Comparison of ENCODE assay signal across 21 cellular contexts in genomic region chr11:1462576-1462975, GRCh38.
"Had no signal": no experiment of that assay in that cellular context is flagged by ENCODE, and none has a peak within 500 bp of the region (broad histone marks: within the 10 kb centered on the region; RNA-seq: fewer than 3 reads in every experiment).

No MANE protein-coding gene starts in this region.

- H3K27ac Mint-ChIP-seq: dendritic cell treated with granulocyte-macrophage colony-stimulating factor and Interleukin-4, amounts not matched to agents 40 ng/mL and 50 ng/mL, for 4 days; natural killer cell had no signal

- H3K9me3 Mint-ChIP-seq: central memory CD8-positive, alpha-beta T cell; natural killer cell; neural crest cell had no signal

- H3K9me3 ChIP-seq: mucosa of descending colon, pancreas, prostate gland, upper lobe of right lung, vagina had no signal

- H3K36me3 Mint-ChIP-seq: natural killer cell had no signal

- DNase-seq: erythroblast; glutamatergic neuron; islet precursor cell; mammary epithelial cell; mucosa of descending colon; natural killer cell; occipital lobe; pancreas; retina; stimulated activated CD4-positive, alpha-beta T cell treated with anti-CD3 and anti-CD28 coated beads, Interleukin-2, amount 100 ng/mL, for 24 hours; stimulated activated CD4-positive, alpha-beta T cell treated with anti-CD3 and anti-CD28 coated beads, Interleukin-4, amount 100 ng/mL, for 4 hours; stimulated activated naive CD4-positive, alpha-beta T cell; upper lobe of right lung had no signal

- ATAC-seq: left lobe of liver, mucosa of descending colon, natural killer cell, sciatic nerve, upper lobe of right lung had no signal

- H3K4me3 Mint-ChIP-seq: central memory CD8-positive, alpha-beta T cell; dendritic cell treated with granulocyte-macrophage colony-stimulating factor and Interleukin-4, amounts not matched to agents 40 ng/mL and 50 ng/mL, for 4 days; natural killer cell had no signal

- H3K4me1 ChIP-seq: pancreas had no signal

- H3K4me3 ChIP-seq: mucosa of descending colon, pancreas, prostate gland, skin epidermis, upper lobe of right lung, vagina had no signal

- H3K36me3 ChIP-seq: prostate gland, upper lobe of right lung had no signal

- H3K27ac ChIP-seq: pancreas, prostate gland, skin epidermis, upper lobe of right lung had no signal

- H3K27me3 Mint-ChIP-seq: central memory CD8-positive, alpha-beta T cell; dendritic cell treated with granulocyte-macrophage colony-stimulating factor and Interleukin-4, amounts not matched to agents 40 ng/mL and 50 ng/mL, for 4 days had no signal

- H3K27me3 ChIP-seq: pancreas, upper lobe of right lung, vagina had no signal
